Comparison of ENCODE assay signal across 8 cellular contexts in the genomic region with DNA sequence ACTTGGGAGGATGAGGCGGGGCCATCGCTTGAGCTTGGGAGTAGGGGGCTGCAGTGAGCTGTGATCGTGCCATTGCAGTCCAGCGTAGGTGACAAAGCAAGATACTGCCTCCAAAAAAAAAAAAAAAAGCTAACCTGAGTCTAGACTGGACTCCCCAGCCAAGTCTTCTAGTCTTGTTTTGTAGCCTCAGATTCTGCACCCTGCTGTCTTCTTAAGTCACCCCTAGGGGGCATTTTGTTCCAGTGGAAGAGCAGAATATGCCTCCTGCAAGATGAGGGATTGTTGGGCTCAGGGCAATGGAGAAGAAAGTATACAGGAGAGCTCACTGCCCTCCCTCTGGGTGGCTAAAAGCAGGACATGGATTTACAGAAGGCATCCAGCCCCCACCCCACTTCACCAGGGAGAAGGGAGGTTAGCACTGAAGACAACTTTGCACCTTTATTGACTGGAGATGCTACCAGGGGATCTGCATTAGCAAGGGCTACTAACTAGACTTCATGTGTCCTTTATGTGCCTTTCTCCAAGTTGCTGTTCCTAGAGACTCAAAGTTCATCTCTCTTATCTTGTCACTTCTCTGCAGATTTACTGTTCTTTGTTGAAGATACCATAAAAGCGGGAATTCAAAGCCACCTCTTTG. TPM values are rescaled to one million over a fixed set of nuclear protein-coding genes. Genes with fewer than 3 reads are reported as not detected.
DNase-seq lines count a peak whose midpoint lies in the region; ATAC-seq and TF ChIP-seq lines count a peak whose summit lies in the region.

No MANE protein-coding gene starts in this region.

- DNase-seq in AG04450 (ENCODE audit: low read depth, low spot score) (no peak), GM06990 (ENCODE audit: extremely low read depth, insufficient read length) (no peak), LoVo (ENCODE audit: low spot score) (peak; percentile 13), UCSD-AML1 (lab: John Stamatoyannopoulos, UW; ENCODE audit: unreplicated experiment) (peak; percentile 33), left ventricle myocardium superior (no peak), vagina (ENCODE audit: extremely low spot score in 2 of 2) (no peak), 8988T (no peak), NCI-H2227 treated with DMSO at 0.1 percent for 48 hours (lab: John Stamatoyannopoulos, UW) (no peak)

- TF ChIP-seq POLR2A in vagina (IDR thresholded peaks at IDR 0.05): no peak

- H3K27ac ChIP-seq in AG04450 (ENCODE audit: low read depth, low read length) (no peak overlapping the region), vagina (no peak overlapping the region)

- POLR2A ChIA-PET in AG04450 (lab: Yijun Ruan, JAX): no interaction called here

- H3K4me3 ChIP-seq in AG04450 (ENCODE audit: low read depth, low read length) (no peak overlapping the region), GM06990 (replicated peaks; ENCODE audit: low read depth, low read length) (no peak overlapping the region), vagina (no peak overlapping the region)

- intact Hi-C loops in left ventricle myocardium superior (cut with micrococcal nuclease): no loop called here
- intact Hi-C loops in vagina (cut with DNase I): no loop called here

- H3K9me3 ChIP-seq in AG04450 (ENCODE audit: control insufficient read depth, insufficient read depth, low read length): peaks cover 4% of the 10 kb centered on the region; the same call in 1 of the 2 replicates
- H3K9me3 ChIP-seq in vagina: no peaks in the 10 kb centered on the region

- H3K4me1 ChIP-seq in vagina: no peaks in the 10 kb centered on the region

- TF ChIP-seq CTCF in AG04450 (IDR thresholded peaks at IDR 0.05; ENCODE audit: low read depth, low read length): peak; percentile 41
- TF ChIP-seq CTCF in GM06990 (IDR thresholded peaks at IDR 0.05; ENCODE audit: insufficient read depth, low read length, poor library complexity, severe bottlenecking): peak; percentile 78
- peak in 2 of 3 experiments; percentile 10 to 29 for TF ChIP-seq CTCF in vagina (IDR thresholded peaks at IDR 0.05)

- peak; percentile 57 for ATAC-seq in left ventricle myocardium superior

- CTCF ChIA-PET in AG04450 (lab: Charles Lee): interaction anchor here (0.6 to 2.3 kb wide), 3 partner anchors 8 to 234 kb away, joined by 3 to 7 read pairs (median 6); no protein-coding TSS in a partner anchor

- H3K36me3 ChIP-seq in GM06990 (ENCODE audit: control insufficient read depth, insufficient read depth, low read length): no peaks in the 10 kb centered on the region
- H3K36me3 ChIP-seq in vagina: no peaks in the 10 kb centered on the region

- peaks cover 30% of the 10 kb centered on the region for H3K27me3 ChIP-seq in AG04450 (ENCODE audit: control insufficient read depth, insufficient read depth, low read length)
- peaks cover 1% of the 10 kb centered on the region; the same call in 1 of the 2 replicates for H3K27me3 ChIP-seq in GM06990 (replicated peaks; ENCODE audit: control insufficient read depth, insufficient read depth, low read length)
- H3K27me3 ChIP-seq in vagina: no peaks in the 10 kb centered on the region

RNA-seq across cellular contexts. Expression of a gene that starts 15.3 kb away (rescaled TPM):
- polyA plus RNA-seq in AG04450 (2011; rRNA removed): 77.5 and 84.0 TPM in 2 replicates
- polyA minus RNA-seq in AG04450 (2011; rRNA and poly(A)+ RNA removed): 61.3 and 65.6 TPM in 2 replicates
- total RNA-seq in left ventricle myocardium superior (101 TPM), vagina (36.8 TPM)

RNA-seq across cellular contexts. Expression of a gene that starts 55.2 kb away (rescaled TPM):
- polyA plus RNA-seq in AG04450 (2011; rRNA removed): 0.16 and 0.27 TPM in 2 replicates
- polyA minus RNA-seq in AG04450 (2011; rRNA and poly(A)+ RNA removed): 0.52 and 0.92 TPM in 2 replicates
- total RNA-seq in left ventricle myocardium superior: 0.50 TPM
- 1.2 TPM for total RNA-seq in vagina

Comparison
In these comparisons a context has a peak if more than half of its experiments do, and no peak if none do; other contexts are left out.
1. DNase-seq: peak in LoVo (single experiment) and UCSD-AML1 (single experiment); none in AG04450 (single experiment), GM06990 (single experiment), left ventricle myocardium superior (single experiment), vagina (0 of 2), 8988T (single experiment) and NCI-H2227 treated with DMSO at 0.1 percent for 48 hours (single experiment).
2. CTCF ChIP-seq: peak in every context shown above with its lines; median percentile 78 in GM06990; 41 in AG04450; 20 in vagina.